1 cellular context compared by ENCODE assay signal in genomic region chr1:205983925-205984725, GRCh38.
TF ChIP-seq lines count a peak whose summit lies in the region.

No MANE protein-coding gene starts in this region.

TF ChIP-seq in HepG2, 621 proteins besides CTCF, POLR2A, EP300 and RAD21 (continued from another document and continues in another):
- TF ChIP-seq ZNF800 (CRISPR knock-in tag; IDR thresholded peaks at IDR 0.05) (0 out of 2 replicates have a peak, but pooled peaks have one; percentile 34), NFATC3 (CRISPR knock-in tag; IDR thresholded peaks at IDR 0.05) (no peak), SOX13 (IDR thresholded peaks at IDR 0.05) (no peak), SOX13 (CRISPR knock-in tag; conservative IDR thresholded peaks at IDR 0.05 in 1 of 2, IDR thresholded peaks at IDR 0.05 in 1 of 2) (0 out of 4 replicates have a peak, but pooled peaks of 1 of the 2 experiments have one; percentile 10), ZNF275 (CRISPR knock-in tag; IDR thresholded peaks at IDR 0.05; ENCODE audit: borderline replicate concordance) (no peak), ZKSCAN5 (CRISPR knock-in tag; IDR thresholded peaks at IDR 0.05) (no peak), CCAR2 (optimal IDR thresholded peaks at IDR 0.05; ENCODE audit: low read depth, low read length) (no peak), MYC (CRISPR knock-in tag; IDR thresholded peaks at IDR 0.05; ENCODE audit: borderline replicate concordance) (0 out of 2 replicates have a peak, but pooled peaks have one; percentile 16), ERF (CRISPR knock-in tag; IDR thresholded peaks at IDR 0.05) (no peak), SCMH1 (CRISPR knock-in tag; IDR thresholded peaks at IDR 0.05; ENCODE audit: borderline replicate concordance) (no peak), ZFP36L1 (CRISPR knock-in tag; IDR thresholded peaks at IDR 0.05) (0 out of 2 replicates have a peak, but pooled peaks have one; percentile 69), SALL1 (CRISPR knock-in tag; IDR thresholded peaks at IDR 0.05) (peak; percentile 91), ZKSCAN1 (IDR thresholded peaks at IDR 0.05; ENCODE audit: low read length) (no peak), ZNF703 (CRISPR knock-in tag; IDR thresholded peaks at IDR 0.05; ENCODE audit: borderline replicate concordance) (no peak), FOXA1 (IDR thresholded peaks at IDR 0.05) (no peak), FOXA1 (CRISPR knock-in tag; IDR thresholded peaks at IDR 0.05) (no peak), THYN1 (CRISPR knock-in tag; IDR thresholded peaks at IDR 0.05; ENCODE audit: borderline replicate concordance, low read depth) (no peak), FOSL1 (CRISPR knock-in tag; IDR thresholded peaks at IDR 0.05; ENCODE audit: borderline replicate concordance) (0 out of 2 replicates have a peak, but pooled peaks have one; percentile 18), SRF (IDR thresholded peaks at IDR 0.05; ENCODE audit: low read depth, low read length) (no peak), ZNF251 (CRISPR knock-in tag; IDR thresholded peaks at IDR 0.05) (no peak), ZNF652 (CRISPR knock-in tag; IDR thresholded peaks at IDR 0.05; ENCODE audit: borderline replicate concordance, low read depth) (no peak), ATF1 (CRISPR knock-in tag; IDR thresholded peaks at IDR 0.05) (no peak), SALL2 (CRISPR knock-in tag; IDR thresholded peaks at IDR 0.05) (no peak), KLF16 (CRISPR knock-in tag; IDR thresholded peaks at IDR 0.05) (peak in 1 of 2 experiments; percentile 62; a peak in 1 of 4 replicates), ZBTB37 (CRISPR knock-in tag; IDR thresholded peaks at IDR 0.05) (no peak), ZSCAN29 (CRISPR knock-in tag; conservative IDR thresholded peaks at IDR 0.05) (no peak), JARID2 (CRISPR knock-in tag; IDR thresholded peaks at IDR 0.05; ENCODE audit: insufficient replicate concordance) (no peak), MIER3 (CRISPR knock-in tag; IDR thresholded peaks at IDR 0.05; ENCODE audit: borderline replicate concordance) (no peak; the same call in 1 of the 2 replicates), CERS6 (CRISPR knock-in tag; IDR thresholded peaks at IDR 0.05) (no peak), GPBP1L1 (CRISPR knock-in tag; IDR thresholded peaks at IDR 0.05) (no peak), ARNT (IDR thresholded peaks at IDR 0.05) (no peak), ZNF7 (CRISPR knock-in tag; IDR thresholded peaks at IDR 0.05) (peak; percentile 52), RFX5 (IDR thresholded peaks at IDR 0.05; ENCODE audit: low read depth, low read length) (no peak), ZNF510 (CRISPR knock-in tag; IDR thresholded peaks at IDR 0.05; ENCODE audit: low read depth) (no peak), ZNF576 (CRISPR knock-in tag; IDR thresholded peaks at IDR 0.05) (no peak), NKX3-1 (CRISPR knock-in tag; IDR thresholded peaks at IDR 0.05) (no peak), ARHGAP35 (CRISPR knock-in tag; IDR thresholded peaks at IDR 0.05; ENCODE audit: borderline replicate concordance) (no peak), NR0B2 (CRISPR knock-in tag; IDR thresholded peaks at IDR 0.05) (no peak), AHDC1 (CRISPR knock-in tag; IDR thresholded peaks at IDR 0.05; ENCODE audit: borderline replicate concordance) (0 out of 2 replicates have a peak, but pooled peaks have one; percentile 43), MAFG (CRISPR knock-in tag; IDR thresholded peaks at IDR 0.05) (peak; percentile 76), SRSF1 (optimal IDR thresholded peaks at IDR 0.05; ENCODE audit: low read depth, low read length) (no peak), ZSCAN22 (CRISPR knock-in tag; IDR thresholded peaks at IDR 0.05) (no peak), ZNF446 (CRISPR knock-in tag; IDR thresholded peaks at IDR 0.05) (no peak), HNF4A (CRISPR knock-in tag; IDR thresholded peaks at IDR 0.05) (peak; percentile 42), ZNF546 (CRISPR knock-in tag; conservative IDR thresholded peaks at IDR 0.05) (no peak), ZNF792 (CRISPR knock-in tag; IDR thresholded peaks at IDR 0.05) (0 out of 2 replicates have a peak, but pooled peaks have one; percentile 15), GTF2F1 (IDR thresholded peaks at IDR 0.05; ENCODE audit: low read length) (no peak), NFKBIZ (CRISPR knock-in tag; IDR thresholded peaks at IDR 0.05) (0 out of 2 replicates have a peak, but pooled peaks have one; percentile 51), PLRG1 (conservative IDR thresholded peaks at IDR 0.05) (no peak), HMG20A (CRISPR knock-in tag; IDR thresholded peaks at IDR 0.05; ENCODE audit: borderline replicate concordance) (no peak; the same call in 1 of the 2 replicates)
- TF ChIP-seq, protein P1, sequence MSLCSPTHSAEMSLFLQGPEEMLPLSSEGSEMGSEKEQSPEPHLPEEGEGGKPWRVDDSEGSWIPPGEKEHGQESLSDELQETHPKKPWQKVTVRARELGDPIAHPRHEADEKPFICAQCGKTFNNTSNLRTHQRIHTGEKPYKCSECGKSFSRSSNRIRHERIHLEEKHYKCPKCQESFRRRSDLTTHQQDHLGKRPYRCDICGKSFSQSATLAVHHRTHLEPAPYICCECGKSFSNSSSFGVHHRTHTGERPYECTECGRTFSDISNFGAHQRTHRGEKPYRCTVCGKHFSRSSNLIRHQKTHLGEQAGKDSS (CRISPR knock-in tag; IDR thresholded peaks at IDR 0.05; ENCODE audit: borderline replicate concordance, low read depth): no peak
- TF ChIP-seq, protein P2, sequence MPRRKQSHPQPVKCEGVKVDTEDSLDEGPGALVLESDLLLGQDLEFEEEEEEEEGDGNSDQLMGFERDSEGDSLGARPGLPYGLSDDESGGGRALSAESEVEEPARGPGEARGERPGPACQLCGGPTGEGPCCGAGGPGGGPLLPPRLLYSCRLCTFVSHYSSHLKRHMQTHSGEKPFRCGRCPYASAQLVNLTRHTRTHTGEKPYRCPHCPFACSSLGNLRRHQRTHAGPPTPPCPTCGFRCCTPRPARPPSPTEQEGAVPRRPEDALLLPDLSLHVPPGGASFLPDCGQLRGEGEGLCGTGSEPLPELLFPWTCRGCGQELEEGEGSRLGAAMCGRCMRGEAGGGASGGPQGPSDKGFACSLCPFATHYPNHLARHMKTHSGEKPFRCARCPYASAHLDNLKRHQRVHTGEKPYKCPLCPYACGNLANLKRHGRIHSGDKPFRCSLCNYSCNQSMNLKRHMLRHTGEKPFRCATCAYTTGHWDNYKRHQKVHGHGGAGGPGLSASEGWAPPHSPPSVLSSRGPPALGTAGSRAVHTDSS (CRISPR knock-in tag; conservative IDR thresholded peaks at IDR 0.05): no peak
- TF ChIP-seq, protein P3, sequence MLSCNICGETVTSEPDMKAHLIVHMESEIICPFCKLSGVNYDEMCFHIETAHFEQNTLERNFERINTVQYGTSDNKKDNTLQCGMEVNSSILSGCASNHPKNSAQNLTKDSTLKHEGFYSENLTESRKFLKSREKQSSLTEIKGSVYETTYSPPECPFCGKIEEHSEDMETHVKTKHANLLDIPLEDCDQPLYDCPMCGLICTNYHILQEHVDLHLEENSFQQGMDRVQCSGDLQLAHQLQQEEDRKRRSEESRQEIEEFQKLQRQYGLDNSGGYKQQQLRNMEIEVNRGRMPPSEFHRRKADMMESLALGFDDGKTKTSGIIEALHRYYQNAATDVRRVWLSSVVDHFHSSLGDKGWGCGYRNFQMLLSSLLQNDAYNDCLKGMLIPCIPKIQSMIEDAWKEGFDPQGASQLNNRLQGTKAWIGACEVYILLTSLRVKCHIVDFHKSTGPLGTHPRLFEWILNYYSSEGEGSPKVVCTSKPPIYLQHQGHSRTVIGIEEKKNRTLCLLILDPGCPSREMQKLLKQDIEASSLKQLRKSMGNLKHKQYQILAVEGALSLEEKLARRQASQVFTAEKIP (CRISPR knock-in tag; IDR thresholded peaks at IDR 0.05; ENCODE audit: borderline replicate concordance): no peak
